12 cellular contexts compared by ENCODE assay signal in genomic region chr14:101879212-101880015, GRCh38.
DNase-seq lines count a peak whose midpoint lies in the region; ATAC-seq, FAIRE-seq and TF ChIP-seq lines count a peak whose summit lies in the region.
"Had no signal": no experiment of that assay in that cellular context is flagged by ENCODE, and none has a peak within 500 bp of the region (broad histone marks: within the 10 kb centered on the region; RNA-seq: fewer than 3 reads in every experiment).

No MANE protein-coding gene starts in this region.

- no peak for TF ChIP-seq POLR2A in GM12878 (IDR thresholded peaks at IDR 0.05; ENCODE audit: low read depth, low read length)

- H4K20me1 ChIP-seq in GM12878 (ENCODE audit: control insufficient read depth, insufficient read depth), result no peaks in the 10 kb centered on the region; the same call in 1 of the 2 replicates

- intact Hi-C loops in A673 (cut with micrococcal nuclease; ENCODE audit: unreplicated experiment), result no loop called here
- intact Hi-C loops in CD4-positive, alpha-beta memory T cell (cut with micrococcal nuclease), result loop anchor here (5.0 kb wide), 2 partner anchors 37 to 107 kb away; no protein-coding TSS in a partner anchor
- intact Hi-C loops in GM12878 (cut with micrococcal nuclease; ENCODE audit: unreplicated experiment), result loop anchor here (5.0 kb wide), 1 partner anchor 37 kb away; no protein-coding TSS in a partner anchor

- H3K4me2 ChIP-seq in GM12878 (ENCODE audit: control insufficient read depth, insufficient read depth), result no peak overlapping the region; the same call in 1 of the 2 replicates

- H3K27ac Mint-ChIP-seq in CD4-positive, alpha-beta memory T cell, result peak overlapping the region; percentile 83 to 91 (median 88)
- H3K27ac Mint-ChIP-seq in naive B cell, result peak overlapping the region; percentile 80 to 100 (median 99)

- H3K27ac ChIP-seq in A673 (ENCODE audit: low read depth, low read length, poor library complexity, severe bottlenecking) (peak overlapping the region; percentile 30), GM12878 (ENCODE audit: control insufficient read depth, insufficient read depth) (peak overlapping the region; percentile 38; the same call in 1 of the 2 replicates)
- peak overlapping the region; percentile 65 for H3K27ac ChIP-seq in CD4-positive, alpha-beta memory T cell (ENCODE audit: low read depth, low read length)

- no peak for TF ChIP-seq RAD21 in GM12878 (IDR thresholded peaks at IDR 0.05; ENCODE audit: insufficient read depth, low read depth, low read length)

- WGBS in GM12878 (ENCODE audit: insufficient coverage, insufficient replicate concordance, low lambda C conversion rate, missing lambda C conversion rate), result 76% methylated on average over 17 of the region's 17 CpGs

- H3K9me3 ChIP-seq in A673 (ENCODE audit: low read depth, low read length, poor library complexity, severe bottlenecking) (no peaks in the 10 kb centered on the region), GM12878 (replicated peaks; ENCODE audit: control insufficient read depth, insufficient read depth, low read length) (no peaks in the 10 kb centered on the region)
- no peaks in the 10 kb centered on the region for H3K9me3 ChIP-seq in CD4-positive, alpha-beta memory T cell (ENCODE audit: control insufficient read depth in 1 of 2, low read length in 2 of 2)

- no peak overlapping the region for H2AFZ ChIP-seq in GM12878 (ENCODE audit: control insufficient read depth, low read depth, low read length)

- SMC1A ChIA-PET in GM12878 (lab: Charles Lee; ENCODE audit: uncharacterized antibody, unreplicated experiment), result interaction anchor here (0.6 to 2.5 kb wide), 9 partner anchors 30 to 115 kb away, joined by 3 to 6 read pairs (median 5); no protein-coding TSS in a partner anchor

- CTCF ChIA-PET in A673 (lab: Charles Lee) (no interaction called here), GM12878 (lab: Yijun Ruan, JAX) (interaction anchor here (0.7 to 1.6 kb wide), 10 partner anchors 12 to 172 kb away, joined by 3 to 6 read pairs (median 4); no protein-coding TSS in a partner anchor)
- CTCF ChIA-PET in CD4-positive, alpha-beta memory T cell (lab: Charles Lee; ENCODE audit: partially characterized antibody), result interaction anchor here (1.0 to 2.8 kb wide), 4 partner anchors 15 to 173 kb away, joined by 3 to 17 read pairs (median 4); no protein-coding TSS in a partner anchor

- H3K4me3 ChIP-seq in A673 (ENCODE audit: low read depth, low read length, poor library complexity, severe bottlenecking), result no peak overlapping the region
- no peak overlapping the region for H3K4me3 ChIP-seq in CD4-positive, alpha-beta memory T cell (ENCODE audit: low read length in 2 of 2)
- H3K4me3 ChIP-seq in GM12878, result no peak overlapping the region

- no peak for TF ChIP-seq CTCF in A673 (conservative IDR thresholded peaks at IDR 0.05; ENCODE audit: low read depth, low read length)
- no peak for TF ChIP-seq CTCF in GM12878 (IDR thresholded peaks at IDR 0.05 in 2 of 3, conservative IDR thresholded peaks at IDR 0.05 in 1 of 3; ENCODE audit: control insufficient read depth in 2 of 3, extremely low read depth in 1 of 3, insufficient read depth in 1 of 3, low read depth in 3 of 3, low read length in 3 of 3)

- DNase-seq in A673 (ENCODE audit: low spot score), result no peak
- peak in 1 of 5 donors; percentile 35 for DNase-seq in CD4-positive, alpha-beta memory T cell
- no peak for DNase-seq in GM12878 (ENCODE audit: low read depth, low spot score)
- no peak for DNase-seq in naive B cell
- DNase-seq in SK-N-DZ (ENCODE audit: low spot score), result no peak
- no peak for DNase-seq in HUDEP-2 (lab: John Stamatoyannopoulos, UW; ENCODE audit: unreplicated experiment in 76 of 76)
- DNase-seq: cerebellar nuclear complex, NCI-H1436, NCI-H526, RPMI8226 had no signal

- peaks cover 34 to 65% (median 54%) of the 10 kb centered on the region in 4 donors for H3K4me1 Mint-ChIP-seq in CD4-positive, alpha-beta memory T cell
- peaks cover 44 to 67% (median 61%) of the 10 kb centered on the region in 3 donors for H3K4me1 Mint-ChIP-seq in naive B cell

- BruUV-seq in A673 (replicated peaks; lab: Mats Ljungman, UMichigan) (no TSS peak), GM12878 (replicated peaks; lab: Mats Ljungman, UMichigan) (no TSS peak)

- no peak for TF ChIP-seq EP300 in GM12878 (IDR thresholded peaks at IDR 0.05; ENCODE audit: borderline replicate concordance in 1 of 2, control insufficient read depth in 1 of 2, low read depth in 2 of 2, low read length in 2 of 2)

- in situ Hi-C loops in GM12878 (cut with MboI), result no loop called here

- peaks cover 49% of the 10 kb centered on the region for H3K79me2 ChIP-seq in GM12878 (ENCODE audit: control insufficient read depth, insufficient read depth, low read length)

- no peak overlapping the region; the same call in 1 of the 2 replicates for H3K9ac ChIP-seq in GM12878 (ENCODE audit: control insufficient read depth, insufficient read depth, low read length)

- peak overlapping the region in 5 of 8 donors; percentile 13 to 54 (median 25) for H3K4me3 Mint-ChIP-seq in CD4-positive, alpha-beta memory T cell
- H3K4me3 Mint-ChIP-seq in naive B cell, result peak overlapping the region in 5 of 8 donors; percentile 3 to 84 (median 32)

- no peak for FAIRE-seq in GM12878 (lab: Jason Lieb, UNC)

- POLR2A ChIA-PET in A673 (lab: Charles Lee; ENCODE audit: low non-redundant PET) (no interaction called here), GM12878 (lab: Charles Lee) (interaction anchor here (0.8 to 1.6 kb wide), 3 partner anchors 54 to 70 kb away, joined by 3 to 7 read pairs (median 3); no protein-coding TSS in a partner anchor)
- POLR2A ChIA-PET in CD4-positive, alpha-beta memory T cell (lab: Charles Lee; ENCODE audit: partially characterized antibody), result interaction anchor here (0.9 to 1.9 kb wide), 4 partner anchors 9 to 68 kb away, joined by 3 to 4 read pairs (median 3); no protein-coding TSS in a partner anchor

- ATAC-seq in GM12878 (no peak), naive B cell (ENCODE audit: low read depth in 2 of 2) (no peak), GM18909 (IDR thresholded peaks at IDR 0.05; ENCODE audit: poor library complexity, unreplicated experiment) (no peak), HG02798 (IDR thresholded peaks at IDR 0.05; ENCODE audit: poor library complexity, unreplicated experiment) (no peak)

- H3K27me3 ChIP-seq in A673 (replicated peaks; ENCODE audit: insufficient read depth, low read depth, low read length, poor library complexity) (no peaks in the 10 kb centered on the region), GM12878 (replicated peaks in 1 of 2; ENCODE audit: control insufficient read depth in 2 of 2, insufficient read depth in 2 of 2, low read length in 1 of 2) (no peaks in the 10 kb centered on the region)
- no peaks in the 10 kb centered on the region for H3K27me3 ChIP-seq in CD4-positive, alpha-beta memory T cell (ENCODE audit: insufficient read depth, low read length)

- RAD21 ChIA-PET in GM12878 (lab: Charles Lee; ENCODE audit: unreplicated experiment), result interaction anchor here (1.3 to 2.8 kb wide), 3 partner anchors 18 to 70 kb away, joined by 3 to 10 read pairs (median 8); no protein-coding TSS in a partner anchor

- H3K27me3 Mint-ChIP-seq in CD4-positive, alpha-beta memory T cell, result no peaks in the 10 kb centered on the region
- H3K27me3 Mint-ChIP-seq in naive B cell, result no peaks in the 10 kb centered on the region

- peaks cover 0 to 3% (median 0%) of the 10 kb centered on the region in 8 donors for H3K9me3 Mint-ChIP-seq in CD4-positive, alpha-beta memory T cell
- H3K9me3 Mint-ChIP-seq in naive B cell, result no peaks in the 10 kb centered on the region

- H3K36me3 ChIP-seq in A673 (ENCODE audit: insufficient read depth, low read length, poor library complexity, severe bottlenecking) (peaks cover 12% of the 10 kb centered on the region), GM12878 (ENCODE audit: control insufficient read depth in 2 of 2, insufficient read depth in 2 of 2, low read length in 1 of 2) (peaks cover 15 to 17% of the 10 kb centered on the region in 2 experiments)
- H3K36me3 ChIP-seq in CD4-positive, alpha-beta memory T cell (ENCODE audit: insufficient read depth, low read length), result peaks cover 56% of the 10 kb centered on the region

- H3K4me1 ChIP-seq in A673 (ENCODE audit: insufficient read depth, low read length, poor library complexity, severe bottlenecking), result peaks cover 8% of the 10 kb centered on the region
- H3K4me1 ChIP-seq in CD4-positive, alpha-beta memory T cell (ENCODE audit: insufficient read depth, low read length), result peaks cover 61% of the 10 kb centered on the region
- peaks cover 49% of the 10 kb centered on the region for H3K4me1 ChIP-seq in GM12878 (ENCODE audit: control insufficient read depth, insufficient read depth, low read length)

- peaks cover 26 to 69% of the 10 kb centered on the region in 2 donors for H3K36me3 Mint-ChIP-seq in CD4-positive, alpha-beta memory T cell
- H3K36me3 Mint-ChIP-seq in naive B cell, result peaks cover 4 to 10% of the 10 kb centered on the region in 2 donors

TF ChIP-seq in GM12878, 131 proteins besides CTCF, POLR2A, EP300 and RAD21:
- no peak for TF ChIP-seq SIX5 (IDR thresholded peaks at IDR 0.05; ENCODE audit: low read depth, low read length, severe bottlenecking)
- TF ChIP-seq YY1 (IDR thresholded peaks at IDR 0.05; ENCODE audit: low read depth, low read length), result 0 out of 2 replicates have a peak, but pooled peaks have one; percentile 0
